In the genomic region with DNA sequence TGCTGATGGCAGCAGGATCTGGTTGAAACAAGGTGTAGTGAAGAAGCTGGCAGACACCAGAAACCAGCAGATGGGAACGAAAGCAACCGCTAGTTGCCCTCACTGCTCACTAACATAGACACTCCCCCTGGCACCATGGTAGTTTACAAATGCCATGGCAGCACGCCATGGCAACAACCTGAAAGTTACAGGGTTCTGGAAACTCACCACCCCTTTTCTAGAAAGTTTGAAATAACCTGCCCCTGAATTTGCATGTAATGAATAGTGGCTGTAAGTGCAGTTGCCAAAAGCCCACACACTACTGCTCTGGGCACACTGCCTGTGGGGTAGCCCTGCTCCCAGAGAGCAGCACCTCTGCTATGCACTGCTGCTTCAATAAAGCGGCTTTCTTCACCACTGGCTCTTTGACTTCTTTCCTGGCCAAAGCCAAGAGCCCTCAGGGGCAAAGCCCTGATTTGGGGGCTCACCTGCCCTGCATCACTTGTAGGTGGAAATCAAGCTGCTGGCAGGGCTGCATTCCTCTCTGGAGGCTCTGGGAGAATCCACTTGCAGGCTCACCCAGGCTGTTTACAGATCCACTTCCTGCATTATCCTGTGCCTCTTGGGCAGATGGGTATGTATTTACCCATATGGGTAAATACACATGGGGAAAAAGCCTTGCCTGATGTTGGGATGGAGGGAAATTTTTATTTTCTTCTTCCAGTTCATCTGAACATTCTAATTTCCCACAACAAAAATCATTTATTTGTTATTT, we compare ENCODE assay signal across 9 cellular contexts. TPM values are rescaled to one million over a fixed set of nuclear protein-coding genes. Genes with fewer than 3 reads are reported as not detected.
A peak's percentile ranks its signal among the peaks of the same experiment; 100 is the strongest.
DNase-seq lines count a peak whose midpoint lies in the region; ATAC-seq lines count a peak whose summit lies in the region.
"Had no signal": no experiment of that assay in that cellular context is flagged by ENCODE, and none has a peak within 500 bp of the region (broad histone marks: within the 10 kb centered on the region; RNA-seq: fewer than 3 reads in every experiment).

No MANE protein-coding gene starts in this region.

- H3K27me3 Mint-ChIP-seq in T-helper 17 cell (peaks cover 6% of the 10 kb centered on the region), naive B cell (peaks cover 14 to 31% (median 17%) of the 10 kb centered on the region in 3 donors)

- ATAC-seq in HG02642 (IDR thresholded peaks at IDR 0.05; ENCODE audit: poor library complexity, unreplicated experiment) (peak; percentile 50), T-helper 17 cell (peak; percentile 90), naive B cell (ENCODE audit: low read depth in 2 of 2) (peak; percentile 82 to 91), HG03432 (IDR thresholded peaks at IDR 0.05; ENCODE audit: unreplicated experiment) (no peak)

- no peaks in the 10 kb centered on the region for H3K9me3 ChIP-seq in T-helper 17 cell (ENCODE audit: control insufficient read depth, low read length, poor library complexity, severe bottlenecking)
- H3K9me3 ChIP-seq: Peyer's patch had no signal

- H3K4me3 Mint-ChIP-seq in T-helper 17 cell (no peak overlapping the region), naive B cell (peak overlapping the region in 1 of 8 donors; percentile 5)

- H3K27ac Mint-ChIP-seq in T-helper 17 cell (peak overlapping the region; percentile 5), naive B cell (peak overlapping the region in 1 of 6 donors; percentile 44)

- DNase-seq in ELF-1 (ENCODE audit: low read depth, low spot score): peak; percentile 37
- no peak for DNase-seq in T-helper 17 cell
- DNase-seq in naive B cell: peak; percentile 42
- no peak for DNase-seq in D341Med (ENCODE audit: low spot score)
- no peak for DNase-seq in HCEC 1CT
- no peak for DNase-seq in activated CD4-positive, alpha-beta T cell treated with anti-CD3 and anti-CD28 coated beads, Interleukin-2, amount 50 U/mL, for 1 hour
- DNase-seq: Peyer's patch had no signal

- H3K9me3 Mint-ChIP-seq in naive B cell: no peaks in the 10 kb centered on the region

- H3K36me3 Mint-ChIP-seq in T-helper 17 cell (ENCODE audit: low read depth) (no peaks in the 10 kb centered on the region), naive B cell (no peaks in the 10 kb centered on the region)

- H3K4me1 Mint-ChIP-seq in T-helper 17 cell (peaks cover 18% of the 10 kb centered on the region), naive B cell (peaks cover 2 to 9% (median 7%) of the 10 kb centered on the region in 3 donors)

RNA-seq across cellular contexts. Expression of a gene that starts 2.0 kb away (rescaled TPM):
- total RNA-seq in T-helper 17 cell: 10 to 100 TPM in 1 of 2 donors, 1 to 10 TPM in 1; 3.8 to 68.5 TPM
- polyA plus RNA-seq in naive B cell (ENCODE audit: low read depth in 6 of 6): 1 to 10 TPM in 5 of 6 donors, under 1 TPM in 1; 0.99 to 6.8 (median 4.1) TPM
- total RNA-seq: Peyer's patch had no signal

RNA-seq across cellular contexts. Expression of a gene that starts 57.5 kb away (rescaled TPM):
- total RNA-seq in T-helper 17 cell: under 1 TPM in 1 of 2 donors, not detected in 1; 0.12 TPM
- polyA plus RNA-seq in naive B cell (ENCODE audit: low read depth in 6 of 6): not detected

Comparison
In these comparisons a context has a peak if more than half of its experiments do, and no peak if none do; other contexts are left out.
1. DNase-seq: peak in ELF-1 (single experiment) and naive B cell (single experiment); none in T-helper 17 cell (0 of 3), D341Med (single experiment), HCEC 1CT (single experiment) and activated CD4-positive, alpha-beta T cell treated with anti-CD3 and anti-CD28 coated beads, Interleukin-2, amount 50 U/mL, for 1 hour (single experiment).